ENCODE assay signal across 18 cellular contexts in the genomic region with DNA sequence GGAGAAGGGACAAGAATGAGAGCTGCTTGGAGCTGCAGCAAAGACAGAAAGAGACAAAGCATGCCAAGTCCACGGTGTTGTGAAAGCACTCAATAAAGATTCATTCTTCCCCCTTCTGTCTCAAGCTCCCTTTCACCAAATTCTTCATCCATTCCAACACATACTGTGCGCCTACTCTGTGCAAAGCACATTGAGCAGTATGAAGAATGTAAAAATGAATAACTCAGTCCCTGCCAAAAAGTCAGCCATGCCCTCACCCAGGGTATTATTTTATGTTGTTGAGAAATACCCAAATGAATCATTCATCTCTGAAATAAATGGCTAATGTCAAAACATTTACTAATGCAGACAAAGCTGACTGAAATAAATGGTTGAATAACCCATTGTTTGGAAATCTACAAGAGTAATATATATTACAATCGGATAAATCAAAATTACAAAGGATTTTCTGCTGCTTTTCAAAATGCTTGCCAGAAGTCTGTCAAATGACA.
DNase-seq lines count a peak whose midpoint lies in the region; ATAC-seq, FAIRE-seq and TF ChIP-seq lines count a peak whose summit lies in the region.
"Had no signal": no experiment of that assay in that cellular context is flagged by ENCODE, and none has a peak within 500 bp of the region (broad histone marks: within the 10 kb centered on the region; RNA-seq: fewer than 3 reads in every experiment).

No MANE protein-coding gene starts in this region.

- intact Hi-C loops in right cardiac atrium (cut with DNase I) = no loop called here
- intact Hi-C loops in Right ventricle myocardium inferior (cut with DNase I) = no loop called here
- intact Hi-C loops in colonic mucosa (cut with DNase I) = no loop called here
- intact Hi-C loops in HepG2 (cut with micrococcal nuclease; ENCODE audit: unreplicated experiment) = no loop called here

- H3K4me1 ChIP-seq in right cardiac atrium (ENCODE audit: control insufficient read depth, insufficient read depth, low read length) (no peaks in the 10 kb centered on the region), colonic mucosa (no peaks in the 10 kb centered on the region), HepG2 (ENCODE audit: insufficient read depth, low read length) (no peaks in the 10 kb centered on the region)
- H3K4me1 ChIP-seq: gastroesophageal sphincter, parathyroid adenoma, spleen had no signal

- H3K27ac ChIP-seq in right cardiac atrium (ENCODE audit: low read length) = no peak overlapping the region
- H3K27ac ChIP-seq in colonic mucosa = no peak overlapping the region
- no peak overlapping the region for H3K27ac ChIP-seq in HepG2 (ENCODE audit: extremely low read length, insufficient read depth, low read length)
- H3K27ac ChIP-seq: gastroesophageal sphincter, parathyroid adenoma, spleen had no signal

- FAIRE-seq in bronchial epithelial cell (lab: Jason Lieb, UNC) (no peak), HepG2 (lab: Jason Lieb, UNC) (no peak)

- WGBS in right cardiac atrium = 69% methylated on average over 3 of the region's 3 CpGs
- 43% methylated on average over 3 of the region's 3 CpGs for WGBS in HepG2 (ENCODE audit: low lambda C conversion rate)

- no peaks in the 10 kb centered on the region for H3K79me2 ChIP-seq in HepG2 (ENCODE audit: insufficient read depth, low read length)
- H3K79me2 ChIP-seq: parathyroid adenoma had no signal

- no peaks in the 10 kb centered on the region for H3K27me3 ChIP-seq in right cardiac atrium (ENCODE audit: control insufficient read depth, insufficient read depth)
- no peaks in the 10 kb centered on the region for H3K27me3 ChIP-seq in bronchial epithelial cell (ENCODE audit: control insufficient read depth, insufficient read depth, low read length)
- H3K27me3 ChIP-seq in colonic mucosa = no peaks in the 10 kb centered on the region
- H3K27me3 ChIP-seq in HepG2 (ENCODE audit: control insufficient read depth in 1 of 2, insufficient read depth in 2 of 2, low read length in 2 of 2) = peaks cover 4 to 51% of the 10 kb centered on the region in 2 experiments; a peak in 4 of 5 replicates

- TF ChIP-seq POLR2A in HepG2 (IDR thresholded peaks at IDR 0.05; ENCODE audit: insufficient read depth in 1 of 2, low read depth in 2 of 2, low read length in 2 of 2) = no peak

- ATAC-seq in right cardiac atrium (peak; percentile 14 to 29), Right ventricle myocardium inferior (no peak), GM18861 (IDR thresholded peaks at IDR 0.05; ENCODE audit: unreplicated experiment) (no peak), HepG2 (no peak)
- ATAC-seq: gastroesophageal sphincter; stimulated activated effector memory CD8-positive, alpha-beta T cell treated with anti-CD3 and anti-CD28 coated beads, Interleukin-12 subunit alpha, Interleukin-12 subunit beta, amount 100 ng/mL, for 72 hours had no signal

- no peak overlapping the region for H2AFZ ChIP-seq in HepG2 (ENCODE audit: low read length)
- H2AFZ ChIP-seq: parathyroid adenoma had no signal

- DNase-seq in right cardiac atrium = no peak
- DNase-seq in Right ventricle myocardium inferior (ENCODE audit: missing footprints) = no peak
- DNase-seq in bronchial epithelial cell (ENCODE audit: low read depth) = peak; percentile 87
- DNase-seq in myocyte (ENCODE audit: low read depth) = peak; percentile 31
- DNase-seq in colonic mucosa = no peak
- DNase-seq in hepatic stellate cell (ENCODE audit: low spot score) = no peak
- DNase-seq in HepG2 (ENCODE audit: low spot score) = no peak
- DNase-seq: activated CD4-positive, alpha-beta T cell treated with anti-CD3 and anti-CD28 coated beads for 4 hours; activated naive CD4-positive, alpha-beta T cell treated with Interleukin-2 at 50 U/mL for 16 hours; CD4-positive, alpha-beta T cell; DMS79 treated with DMSO at 0.1 percent for 48 hours; HFFc6; spleen; trophoblast cell had no signal

- POLR2A ChIA-PET in HepG2 (lab: Yijun Ruan, JAX) = no interaction called here

- CTCF ChIA-PET in HepG2 (lab: Yijun Ruan, JAX; ENCODE audit: low intra/inter-chr PET ratio, low total read pairs) = no interaction called here

- no peaks in the 10 kb centered on the region for H3K36me3 ChIP-seq in bronchial epithelial cell (ENCODE audit: control insufficient read depth, insufficient read depth, low read length)
- H3K36me3 ChIP-seq in colonic mucosa = no peaks in the 10 kb centered on the region
- H3K36me3 ChIP-seq in HepG2 (replicated peaks in 1 of 2; ENCODE audit: control insufficient read depth in 1 of 2, insufficient read depth in 2 of 2, low read length in 2 of 2) = no peaks in the 10 kb centered on the region
- H3K36me3 ChIP-seq: gastroesophageal sphincter, spleen had no signal

- TF ChIP-seq CTCF in bronchial epithelial cell (IDR thresholded peaks at IDR 0.05; ENCODE audit: insufficient read depth, low read length, severe bottlenecking) (no peak), colonic mucosa (IDR thresholded peaks at IDR 0.05) (no peak), HepG2 (CRISPR knock-in tag; IDR thresholded peaks at IDR 0.05) (no peak)

- no peaks in the 10 kb centered on the region for H3K9me3 ChIP-seq in right cardiac atrium (ENCODE audit: control insufficient read depth, low read length)
- H3K9me3 ChIP-seq in colonic mucosa = no peaks in the 10 kb centered on the region
- no peaks in the 10 kb centered on the region for H3K9me3 ChIP-seq in HepG2 (ENCODE audit: low read length)
- H3K9me3 ChIP-seq: spleen had no signal

- H3K9ac ChIP-seq in colonic mucosa (ENCODE audit: low read depth in 2 of 2, low read length in 2 of 2) (no peak overlapping the region), HepG2 (ENCODE audit: insufficient read depth, low read depth, low read length) (no peak overlapping the region)
- H3K9ac ChIP-seq: parathyroid adenoma had no signal

- BruUV-seq in HepG2 (replicated peaks; lab: Mats Ljungman, UMichigan) = no TSS peak

- no peak for TF ChIP-seq RAD21 in HepG2 (CRISPR knock-in tag; IDR thresholded peaks at IDR 0.05)

- no peak overlapping the region for H3K4me2 ChIP-seq in HepG2 (ENCODE audit: low read depth, low read length)

- no peaks in the 10 kb centered on the region for H4K20me1 ChIP-seq in HepG2 (ENCODE audit: insufficient read depth, low read length)

- in situ Hi-C loops in HepG2 (cut with HindIII; ENCODE audit: extremely low pct_ligation_motif_present, low pct_unique_long_range_greater_than_20kb) = no loop called here

- H3K4me3 ChIP-seq in right cardiac atrium (ENCODE audit: low read length) (no peak overlapping the region), bronchial epithelial cell (ENCODE audit: low read depth, low read length) (no peak overlapping the region), colonic mucosa (no peak overlapping the region), HepG2 (replicated peaks in 1 of 3; ENCODE audit: insufficient read depth in 1 of 3, low read depth in 2 of 3, low read length in 3 of 3) (no peak overlapping the region)
- H3K4me3 ChIP-seq: gastroesophageal sphincter, spleen had no signal

- TF ChIP-seq EP300 in HepG2 (IDR thresholded peaks at IDR 0.05; ENCODE audit: low read depth in 2 of 2, low read length in 2 of 2) (no peak), HepG2 (CRISPR knock-in tag; IDR thresholded peaks at IDR 0.05; ENCODE audit: borderline replicate concordance) (no peak)

TF ChIP-seq in HepG2, 621 proteins besides CTCF, POLR2A, EP300 and RAD21 (continues in another document):
- TF ChIP-seq KLF11 (CRISPR knock-in tag; IDR thresholded peaks at IDR 0.05) (no peak), HNRNPUL1 (IDR thresholded peaks at IDR 0.05; ENCODE audit: low read depth, low read length) (no peak), ZNF260 (CRISPR knock-in tag; IDR thresholded peaks at IDR 0.05; ENCODE audit: borderline replicate concordance, low read depth) (no peak), ZNF75D (CRISPR knock-in tag; IDR thresholded peaks at IDR 0.05; ENCODE audit: borderline replicate concordance) (no peak), KMT2B (CRISPR knock-in tag; IDR thresholded peaks at IDR 0.05) (no peak), ZMYM2 (CRISPR knock-in tag; IDR thresholded peaks at IDR 0.05) (no peak), ZNF142 (CRISPR knock-in tag; IDR thresholded peaks at IDR 0.05) (no peak)

Comparison
In these comparisons a context has a peak if more than half of its experiments do, and no peak if none do; other contexts are left out.
1. ATAC-seq: peak in right cardiac atrium (2 of 2); none in Right ventricle myocardium inferior (single experiment), GM18861 (single experiment) and HepG2 (single experiment).
2. DNase-seq: peak in bronchial epithelial cell (single experiment) and myocyte (single experiment); none in right cardiac atrium (0 of 3), Right ventricle myocardium inferior (single experiment), colonic mucosa (single experiment), hepatic stellate cell (single experiment) and HepG2 (single experiment).